ENCODE assay signal across 21 cellular contexts in genomic region chr16:19609359-19609758, GRCh38. TPM values are rescaled to one million over a fixed set of nuclear protein-coding genes. Genes with fewer than 3 reads are reported as not detected.
DNase-seq lines count a peak whose midpoint lies in the region; ATAC-seq, FAIRE-seq and TF ChIP-seq lines count a peak whose summit lies in the region.
"Had no signal": no experiment of that assay in that cellular context is flagged by ENCODE, and none has a peak within 500 bp of the region (broad histone marks: within the 10 kb centered on the region; RNA-seq: fewer than 3 reads in every experiment).

No MANE protein-coding gene starts in this region.

- H3K4me3 ChIP-seq in Caco-2 (ENCODE audit: low read depth, low read length) (no peak overlapping the region), astrocyte (ENCODE audit: insufficient read depth, low read depth, low read length) (no peak overlapping the region), parathyroid adenoma (ENCODE audit: low read depth, low read length) (no peak overlapping the region), uterus (no peak overlapping the region)
- H3K4me3 ChIP-seq: BLaER1, MG63 had no signal

- no peak for TF ChIP-seq POLR2A in uterus (IDR thresholded peaks at IDR 0.05)

- H3K27ac Mint-ChIP-seq in Caco-2 (ENCODE audit: unreplicated experiment) (peak overlapping the region; percentile 9), H9 (peak overlapping the region; percentile 19 to 85 (median 22); a peak in 6 of 7 replicates), astrocyte (ENCODE audit: unreplicated experiment) (no peak overlapping the region)
- H3K27ac Mint-ChIP-seq in stimulated activated naive CD8-positive, alpha-beta T cell treated with anti-CD3 and anti-CD28 coated beads, Interleukin-15, amount 100 ng/mL, for 72 hours = no peak overlapping the region
- H3K27ac Mint-ChIP-seq: CD4-positive, CD25-positive, alpha-beta regulatory T cell had no signal

- no peaks in the 10 kb centered on the region for H3K23me2 ChIP-seq in H9 (ENCODE audit: insufficient read length, low read depth, low read length, poor library complexity, severe bottlenecking)

- H2BK12ac ChIP-seq in H9 (ENCODE audit: insufficient read length, low read depth, low read length) = no peak overlapping the region

- H4K8ac ChIP-seq in H9 (replicated peaks; ENCODE audit: insufficient read length, low read depth, low read length) = no peak overlapping the region

- no TSS peak for BruUV-seq in Caco-2 (replicated peaks; lab: Mats Ljungman, UMichigan)

- TF ChIP-seq CTCF in Caco-2 (IDR thresholded peaks at IDR 0.05; ENCODE audit: insufficient read depth in 1 of 2, low read depth in 1 of 2, low read length in 1 of 2, severe bottlenecking in 1 of 2, unreplicated experiment in 1 of 2) (no peak), H9 (conservative IDR thresholded peaks at IDR 0.05) (no peak), astrocyte (IDR thresholded peaks at IDR 0.05; ENCODE audit: insufficient read depth, low read depth, low read length) (no peak), parathyroid adenoma (IDR thresholded peaks at IDR 0.05) (peak; percentile 4), uterus (IDR thresholded peaks at IDR 0.05) (no peak)

- H2BK20ac ChIP-seq in H9 (ENCODE audit: low read depth, low read length, poor library complexity, severe bottlenecking) = no peak overlapping the region

- no peaks in the 10 kb centered on the region for H3K79me1 ChIP-seq in H9 (ENCODE audit: insufficient read depth, low read depth, low read length, poor library complexity, severe bottlenecking)

- no peaks in the 10 kb centered on the region for H4K20me1 ChIP-seq in H9 (ENCODE audit: control insufficient read depth, insufficient read depth, insufficient read length)
- H4K20me1 ChIP-seq in astrocyte (ENCODE audit: insufficient read depth, low read length) = no peaks in the 10 kb centered on the region
- H4K20me1 ChIP-seq: BLaER1 had no signal

- H2AFZ ChIP-seq in H9 (ENCODE audit: low read length) (no peak overlapping the region), astrocyte (ENCODE audit: low read depth, low read length) (no peak overlapping the region), parathyroid adenoma (peak overlapping the region; percentile 34)

- peaks cover 12% of the 10 kb centered on the region for H3K4me1 ChIP-seq in Caco-2
- no peaks in the 10 kb centered on the region for H3K4me1 ChIP-seq in H9 (ENCODE audit: insufficient read depth, low read length)
- H3K4me1 ChIP-seq in astrocyte (ENCODE audit: insufficient read depth, low read length) = no peaks in the 10 kb centered on the region
- peaks cover 52% of the 10 kb centered on the region for H3K4me1 ChIP-seq in parathyroid adenoma
- no peaks in the 10 kb centered on the region for H3K4me1 ChIP-seq in uterus
- H3K4me1 ChIP-seq: BLaER1 had no signal

- H3K56ac ChIP-seq in H9 (ENCODE audit: insufficient read length, low read depth, low read length) = no peak overlapping the region

- H4K91ac ChIP-seq in H9 (ENCODE audit: insufficient read length, low read depth, low read length) = no peak overlapping the region

- H3K4me1 Mint-ChIP-seq in Caco-2 (ENCODE audit: low read depth, unreplicated experiment) (peaks cover 6% of the 10 kb centered on the region), H9 (no peaks in the 10 kb centered on the region), astrocyte (ENCODE audit: low read depth, unreplicated experiment) (peaks cover 19% of the 10 kb centered on the region)
- H3K4me1 Mint-ChIP-seq in stimulated activated naive CD8-positive, alpha-beta T cell treated with anti-CD3 and anti-CD28 coated beads, Interleukin-15, amount 100 ng/mL, for 72 hours = no peaks in the 10 kb centered on the region
- H3K4me1 Mint-ChIP-seq: CD4-positive, CD25-positive, alpha-beta regulatory T cell had no signal

- no peak overlapping the region for H4K5ac ChIP-seq in H9 (ENCODE audit: insufficient read length, low read depth, low read length)

- H3K27me3 Mint-ChIP-seq in Caco-2 (ENCODE audit: insufficient read depth, unreplicated experiment) = no peaks in the 10 kb centered on the region
- H3K27me3 Mint-ChIP-seq in H9 (ENCODE audit: low read depth) = no peaks in the 10 kb centered on the region
- H3K27me3 Mint-ChIP-seq in astrocyte (ENCODE audit: low read depth, unreplicated experiment) = no peaks in the 10 kb centered on the region
- no peaks in the 10 kb centered on the region for H3K27me3 Mint-ChIP-seq in stimulated activated naive CD8-positive, alpha-beta T cell treated with anti-CD3 and anti-CD28 coated beads, Interleukin-15, amount 100 ng/mL, for 72 hours
- H3K27me3 Mint-ChIP-seq: CD4-positive, CD25-positive, alpha-beta regulatory T cell had no signal

- no peak overlapping the region for H2BK15ac ChIP-seq in H9 (ENCODE audit: low read depth, low read length)

- no peak overlapping the region for H3K23ac ChIP-seq in H9 (ENCODE audit: insufficient read length, low read depth, low read length)

- H3K36me3 Mint-ChIP-seq in Caco-2 (ENCODE audit: insufficient read depth, unreplicated experiment) (no peaks in the 10 kb centered on the region), H9 (ENCODE audit: insufficient read depth in 1 of 3, low read depth in 3 of 3) (peaks cover 2 to 63% (median 42%) of the 10 kb centered on the region in 3 experiments; a peak in 6 of 7 replicates), astrocyte (ENCODE audit: low read depth, unreplicated experiment) (peaks cover 19% of the 10 kb centered on the region)

- H3K27ac ChIP-seq in H9 (ENCODE audit: insufficient read length, low read depth, low read length) (no peak overlapping the region), astrocyte (ENCODE audit: low read depth, low read length) (no peak overlapping the region), parathyroid adenoma (peak overlapping the region; percentile 78), uterus (no peak overlapping the region)
- H3K27ac ChIP-seq: BLaER1 had no signal

- POLR2A ChIA-PET in Caco-2 (lab: Charles Lee) = no interaction called here

- intact Hi-C loops in Caco-2 (cut with micrococcal nuclease; ENCODE audit: unreplicated experiment) (loop anchor here (10.0 kb wide), 1 partner anchor 775 kb away; no protein-coding TSS in a partner anchor), uterus (cut with DNase I; ENCODE audit: low total_unique reads) (no loop called here)

- no CpG with 5 or more reads among the region's 5 CpGs for WGBS in H9 (ENCODE audit: extremely low coverage, insufficient read length, low lambda C conversion rate)

- no peak overlapping the region for H3K14ac ChIP-seq in H9 (ENCODE audit: insufficient read depth, low read length)

- no peak overlapping the region for H2AK5ac ChIP-seq in H9 (ENCODE audit: insufficient read length, low read length)

- no peak for DNase-seq in Caco-2
- DNase-seq in H9 = no peak
- peak; percentile 7 for DNase-seq in astrocyte (ENCODE audit: low read depth)
- DNase-seq in uterus = no peak
- DNase-seq in stimulated activated naive CD8-positive, alpha-beta T cell treated with anti-CD3 and anti-CD28 coated beads, Interleukin-15, amount 100 ng/mL, for 72 hours = no peak
- no peak for DNase-seq in LoVo (ENCODE audit: low spot score)
- DNase-seq: CD4-positive, CD25-positive, alpha-beta regulatory T cell; GOT3; KBM-7; MG63; NCI-H1417; NCI-H1694; NCI-H2081; NCI-H2227 treated with DMSO at 0.1 percent for 48 hours; NCI-H69; SHP77 treated with DMSO at 0.1 percent for 48 hours; T-helper 1 cell had no signal

- no peak overlapping the region for H3K9ac ChIP-seq in H9 (ENCODE audit: extremely low read depth, insufficient read length, low read length)
- no peak overlapping the region for H3K9ac ChIP-seq in astrocyte (ENCODE audit: low read length)
- no peak overlapping the region for H3K9ac ChIP-seq in parathyroid adenoma
- H3K9ac ChIP-seq: BLaER1 had no signal

- H3K27me3 ChIP-seq in Caco-2 (replicated peaks; ENCODE audit: control insufficient read depth, insufficient read depth, low read length) = no peaks in the 10 kb centered on the region
- no peaks in the 10 kb centered on the region for H3K27me3 ChIP-seq in H9 (ENCODE audit: insufficient read depth, low read length)
- H3K27me3 ChIP-seq in astrocyte (ENCODE audit: insufficient read depth, low read length) = no peaks in the 10 kb centered on the region
- no peaks in the 10 kb centered on the region for H3K27me3 ChIP-seq in parathyroid adenoma (ENCODE audit: control insufficient read depth, insufficient read depth, low read length)
- H3K27me3 ChIP-seq in uterus = no peaks in the 10 kb centered on the region
- H3K27me3 ChIP-seq: BLaER1, MG63 had no signal

- H2BK120ac ChIP-seq in H9 (ENCODE audit: low read depth, low read length, poor library complexity, severe bottlenecking) = no peak overlapping the region

- no peak overlapping the region for H3K18ac ChIP-seq in H9 (ENCODE audit: insufficient read length, low read depth, low read length)

- CTCF ChIA-PET in Caco-2 (lab: Charles Lee) = no interaction called here

- H3T11ph ChIP-seq in H9 (ENCODE audit: low read length) = no peak overlapping the region

- H3K9me3 Mint-ChIP-seq in Caco-2 (ENCODE audit: unreplicated experiment) (no peaks in the 10 kb centered on the region), H9 (no peaks in the 10 kb centered on the region), astrocyte (ENCODE audit: unreplicated experiment) (peaks cover 2% of the 10 kb centered on the region)
- H3K9me3 Mint-ChIP-seq in stimulated activated naive CD8-positive, alpha-beta T cell treated with anti-CD3 and anti-CD28 coated beads, Interleukin-15, amount 100 ng/mL, for 72 hours = peaks cover 0 to 11% of the 10 kb centered on the region in 2 donors

- ATAC-seq in stimulated activated naive CD8-positive, alpha-beta T cell treated with anti-CD3 and anti-CD28 coated beads, Interleukin-15, amount 100 ng/mL, for 72 hours = no peak
- ATAC-seq: Panc1 had no signal

- no peaks in the 10 kb centered on the region; the same call in 1 of the 2 replicates for H3K36me3 ChIP-seq in Caco-2 (ENCODE audit: control insufficient read depth, insufficient read depth, low read length)
- peaks cover 18% of the 10 kb centered on the region for H3K36me3 ChIP-seq in astrocyte (ENCODE audit: insufficient read depth, low read length)
- H3K36me3 ChIP-seq in parathyroid adenoma (ENCODE audit: control insufficient read depth, insufficient read depth, low read length) = no peaks in the 10 kb centered on the region
- H3K36me3 ChIP-seq in uterus = no peaks in the 10 kb centered on the region
- H3K36me3 ChIP-seq: BLaER1 had no signal

- no peak overlapping the region for H3K4me3 Mint-ChIP-seq in Caco-2 (ENCODE audit: unreplicated experiment)
- no peak overlapping the region for H3K4me3 Mint-ChIP-seq in H9
- H3K4me3 Mint-ChIP-seq in astrocyte (ENCODE audit: unreplicated experiment) = no peak overlapping the region
- H3K4me3 Mint-ChIP-seq in stimulated activated naive CD8-positive, alpha-beta T cell treated with anti-CD3 and anti-CD28 coated beads, Interleukin-15, amount 100 ng/mL, for 72 hours = no peak overlapping the region
- H3K4me3 Mint-ChIP-seq: CD4-positive, CD25-positive, alpha-beta regulatory T cell had no signal

- no peak overlapping the region for H2BK5ac ChIP-seq in H9 (ENCODE audit: insufficient read length, low read length)

- no peak overlapping the region for H3K4ac ChIP-seq in H9 (ENCODE audit: low read depth, low read length)

- no peaks in the 10 kb centered on the region for H3K9me3 ChIP-seq in Caco-2
- no peaks in the 10 kb centered on the region for H3K9me3 ChIP-seq in H9 (ENCODE audit: control insufficient read depth, low read depth, low read length)
- no peaks in the 10 kb centered on the region for H3K9me3 ChIP-seq in astrocyte (ENCODE audit: insufficient read depth, low read depth, low read length)
- H3K9me3 ChIP-seq in parathyroid adenoma (ENCODE audit: control insufficient read depth, low read length) = no peaks in the 10 kb centered on the region
- no peaks in the 10 kb centered on the region for H3K9me3 ChIP-seq in uterus
- H3K9me3 ChIP-seq: MG63 had no signal

- no peak for FAIRE-seq in astrocyte (lab: Jason Lieb, UNC)
- FAIRE-seq: G401.6 had no signal

- H3K79me2 ChIP-seq in H9 (ENCODE audit: insufficient read depth, low read length) (no peaks in the 10 kb centered on the region), astrocyte (ENCODE audit: insufficient read depth, low read length) (no peaks in the 10 kb centered on the region), parathyroid adenoma (no peaks in the 10 kb centered on the region)

- no peak overlapping the region for H3K4me2 ChIP-seq in H9 (ENCODE audit: insufficient read depth, insufficient read length, low read length)
- no peak overlapping the region for H3K4me2 ChIP-seq in astrocyte (ENCODE audit: low read length)
- peak overlapping the region; percentile 26 for H3K4me2 ChIP-seq in parathyroid adenoma (ENCODE audit: low read length)
- H3K4me2 ChIP-seq: BLaER1 had no signal

RNA-seq across cellular contexts. Expression of gene VPS35L, which starts 53.9 kb away (rescaled TPM):
- 5.4 and 7.2 TPM in 2 replicates for total RNA-seq in Caco-2 (2022)
- total RNA-seq in H9 (2021) = 58.4 and 59.2 TPM in 2 replicates
- 45.0 and 51.0 TPM in 2 replicates for total RNA-seq in astrocyte
- total RNA-seq in uterus = 100 to 1,000 TPM in 2 of 4 donors, 10 to 100 TPM in 2; 34.8 to 110 (median 88.2) TPM

Comparison
In these comparisons a context has a peak if more than half of its experiments do, and no peak if none do; other contexts are left out.
1. H3K27ac Mint-ChIP-seq: peak in Caco-2 (single experiment) and H9 (3 of 3); none in astrocyte (single experiment) and stimulated activated naive CD8-positive, alpha-beta T cell treated with anti-CD3 and anti-CD28 coated beads, Interleukin-15, amount 100 ng/mL, for 72 hours (0 of 2).